Comparison of ENCODE assay signal across 14 cellular contexts in the genomic region with DNA sequence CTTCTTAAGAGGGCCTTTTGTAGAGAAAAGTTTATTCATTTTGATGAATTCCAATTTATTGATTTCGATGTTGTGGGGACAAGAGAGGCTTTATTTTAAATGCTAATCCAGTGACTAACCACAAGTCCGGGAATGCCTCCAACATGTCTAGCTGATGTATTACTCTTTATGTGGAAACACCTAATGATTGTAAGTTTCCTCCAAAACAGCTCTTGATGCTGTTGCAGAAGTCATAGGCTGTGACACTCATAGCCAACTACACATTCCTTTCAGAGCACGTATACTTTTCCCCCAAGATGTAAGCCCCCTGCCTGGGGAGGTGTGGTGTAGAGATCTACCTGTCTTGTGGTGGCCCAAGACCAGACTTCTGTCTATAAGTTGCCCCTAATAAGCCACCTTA.
DNase-seq lines count a peak whose midpoint lies in the region; ATAC-seq, FAIRE-seq and TF ChIP-seq lines count a peak whose summit lies in the region.
"Had no signal": no experiment of that assay in that cellular context is flagged by ENCODE, and none has a peak within 500 bp of the region (broad histone marks: within the 10 kb centered on the region; RNA-seq: fewer than 3 reads in every experiment).

No MANE protein-coding gene starts in this region.

- H3K4me3 Mint-ChIP-seq in activated T-helper 2 cell treated with anti-CD3 and anti-CD28 coated beads, Interferon-gamma antibody, Interleukin-2, Interleukin-4, amounts not matched to agents 10 μg/mL and 5 μg/mL and 100 μg/mL, durations not matched to agents 14 hours and 24 hours and 36 hours (ENCODE audit: low read depth), result no peak overlapping the region

- TF ChIP-seq RAD21 in SK-N-SH (IDR thresholded peaks at IDR 0.05; ENCODE audit: low read length), result no peak

- H3K9me2 ChIP-seq in SK-N-SH, result no peaks in the 10 kb centered on the region

- no peak overlapping the region for H3K27ac Mint-ChIP-seq in activated T-helper 2 cell treated with anti-CD3 and anti-CD28 coated beads, Interferon-gamma antibody, Interleukin-2, Interleukin-4, amounts not matched to agents 10 μg/mL and 5 μg/mL and 100 μg/mL, durations not matched to agents 14 hours and 24 hours and 36 hours

- no peaks in the 10 kb centered on the region for H3K36me3 ChIP-seq in SK-N-SH (replicated peaks in 1 of 2; ENCODE audit: control insufficient read depth in 1 of 2, insufficient read depth in 2 of 2, low read length in 1 of 2)
- H3K36me3 ChIP-seq: Peyer's patch had no signal

- POLR2A ChIA-PET in SK-N-SH (lab: Yijun Ruan, JAX), result interaction anchor here (1.1 kb wide), 1 partner anchor 9 kb away, joined by 5 read pairs; no protein-coding TSS in a partner anchor

- DNase-seq in NCI-H2107 treated with DMSO at 0.1 percent for 48 hours (lab: John Stamatoyannopoulos, UW; ENCODE audit: unreplicated experiment), result peak; percentile 3
- no peak for DNase-seq in NCI-H2107 (lab: John Stamatoyannopoulos, UW)
- DNase-seq in SK-N-SH, result no peak
- DNase-seq in fibroblast of peridontal ligament (ENCODE audit: extremely low read depth), result peak; percentile 93
- DNase-seq in urothelium cell line (ENCODE audit: low spot score), result peak; percentile 63
- no peak for DNase-seq in activated T-helper 2 cell treated with anti-CD3 and anti-CD28 coated beads, Interferon-gamma antibody, Interleukin-2, Interleukin-4, amounts not matched to agents 10 μg/mL and 5 μg/mL and 100 μg/mL, durations not matched to agents 14 hours and 24 hours and 36 hours (ENCODE audit: low spot score)
- DNase-seq: 8988T; activated CD4-positive, alpha-beta T cell treated with anti-CD3 and anti-CD28 coated beads for 1 hour; activated naive CD4-positive, alpha-beta T cell treated with Interleukin-2 at 50 U/mL for 16 hours; NCI-H1694 treated with DMSO at 0.1 percent for 48 hours had no signal

- H3K4me3 ChIP-seq in SK-N-SH (ENCODE audit: low read depth in 2 of 2, low read length in 1 of 2), result peak overlapping the region in 1 of 2 experiments; percentile 16; a peak in 1 of 4 replicates
- H3K4me3 ChIP-seq: Peyer's patch had no signal

- H3K4me2 ChIP-seq in SK-N-SH, result peak overlapping the region; percentile 72

- peaks cover 0 to 11% of the 10 kb centered on the region in 2 experiments; a peak in 2 of 4 replicates for H3K4me1 ChIP-seq in SK-N-SH (ENCODE audit: control insufficient read depth in 1 of 2, insufficient read depth in 2 of 2, low read depth in 1 of 2, low read length in 1 of 2)
- H3K4me1 ChIP-seq: Peyer's patch had no signal

- WGBS in SK-N-SH (ENCODE audit: low lambda C conversion rate), result 12% methylated on average over 3 of the region's 3 CpGs

- H3K9ac ChIP-seq in SK-N-SH, result no peak overlapping the region; the same call in 1 of the 2 replicates

- CTCF ChIA-PET in SK-N-SH (lab: Yijun Ruan, JAX), result interaction anchor here (1.5 kb wide), 1 partner anchor 8 kb away, joined by 9 read pairs; no protein-coding TSS in a partner anchor

- TF ChIP-seq EP300 in SK-N-SH (IDR thresholded peaks at IDR 0.05; ENCODE audit: borderline replicate concordance in 1 of 2, low read depth in 1 of 2, low read length in 1 of 2), result peak; percentile 33 to 92; a peak in 3 of 4 replicates

- H3K79me2 ChIP-seq in SK-N-SH (ENCODE audit: insufficient read depth), result no peaks in the 10 kb centered on the region

- TF ChIP-seq CTCF in SK-N-SH (IDR thresholded peaks at IDR 0.05), result no peak

- H3K36me3 Mint-ChIP-seq in activated T-helper 2 cell treated with anti-CD3 and anti-CD28 coated beads, Interferon-gamma antibody, Interleukin-2, Interleukin-4, amounts not matched to agents 10 μg/mL and 5 μg/mL and 100 μg/mL, durations not matched to agents 14 hours and 24 hours and 36 hours (ENCODE audit: low read depth), result peaks cover 3% of the 10 kb centered on the region

- no peaks in the 10 kb centered on the region for H4K20me1 ChIP-seq in SK-N-SH (ENCODE audit: insufficient read depth)

- H3K27ac ChIP-seq in SK-N-SH (ENCODE audit: low read depth in 2 of 2, low read length in 1 of 2), result peak overlapping the region; percentile 58 to 90; a peak in 3 of 4 replicates
- H3K27ac ChIP-seq: Peyer's patch had no signal

- H3K27me3 Mint-ChIP-seq in activated T-helper 2 cell treated with anti-CD3 and anti-CD28 coated beads, Interferon-gamma antibody, Interleukin-2, Interleukin-4, amounts not matched to agents 10 μg/mL and 5 μg/mL and 100 μg/mL, durations not matched to agents 14 hours and 24 hours and 36 hours (ENCODE audit: low read depth), result no peaks in the 10 kb centered on the region

- intact Hi-C loops in activated T-helper 2 cell treated with anti-CD3 and anti-CD28 coated beads, Interferon-gamma antibody, Interleukin-2, Interleukin-4, amounts not matched to agents 10 μg/mL and 5 μg/mL and 100 μg/mL, durations not matched to agents 14 hours and 24 hours and 36 hours (cut with micrococcal nuclease), result no loop called here

- no peaks in the 10 kb centered on the region for H3K27me3 ChIP-seq in SK-N-SH (ENCODE audit: insufficient read depth)
- H3K27me3 ChIP-seq: Peyer's patch had no signal

- FAIRE-seq in urothelium cell line (lab: Jason Lieb, UNC), result no peak
- FAIRE-seq: endometrium had no signal

- H2AFZ ChIP-seq in SK-N-SH (ENCODE audit: low read depth), result no peak overlapping the region

- ATAC-seq in GM21737 (IDR thresholded peaks at IDR 0.05; ENCODE audit: unreplicated experiment) (no peak), GM19395 (IDR thresholded peaks at IDR 0.05; ENCODE audit: unreplicated experiment) (no peak)

- peaks cover 41% of the 10 kb centered on the region for H3K4me1 Mint-ChIP-seq in activated T-helper 2 cell treated with anti-CD3 and anti-CD28 coated beads, Interferon-gamma antibody, Interleukin-2, Interleukin-4, amounts not matched to agents 10 μg/mL and 5 μg/mL and 100 μg/mL, durations not matched to agents 14 hours and 24 hours and 36 hours (ENCODE audit: low read depth)

- H3F3A ChIP-seq in SK-N-SH (replicated peaks; ENCODE audit: insufficient read depth), result peaks cover 24% of the 10 kb centered on the region

- peaks cover 3% of the 10 kb centered on the region for H3K9me3 Mint-ChIP-seq in activated T-helper 2 cell treated with anti-CD3 and anti-CD28 coated beads, Interferon-gamma antibody, Interleukin-2, Interleukin-4, amounts not matched to agents 10 μg/mL and 5 μg/mL and 100 μg/mL, durations not matched to agents 14 hours and 24 hours and 36 hours

- no peaks in the 10 kb centered on the region for H3K9me3 ChIP-seq in SK-N-SH
- H3K9me3 ChIP-seq: Peyer's patch had no signal

TF ChIP-seq in SK-N-SH, 30 proteins besides CTCF, POLR2A, EP300 and RAD21 (continues in another document):
- no peak for TF ChIP-seq GABPA (IDR thresholded peaks at IDR 0.05; ENCODE audit: low read depth)
- no peak for TF ChIP-seq GATA2 (CRISPR knock-in tag; IDR thresholded peaks at IDR 0.05)
- no peak for TF ChIP-seq RFX5 (IDR thresholded peaks at IDR 0.05; ENCODE audit: low read length)
- 0 out of 2 replicates have a peak, but pooled peaks have one; percentile 51 for TF ChIP-seq ZBTB33 (IDR thresholded peaks at IDR 0.05; ENCODE audit: borderline replicate concordance, low read depth)
- TF ChIP-seq FOXJ3 (CRISPR knock-in tag; IDR thresholded peaks at IDR 0.05), result no peak
- 0 out of 2 replicates have a peak, but pooled peaks have one; percentile 24 for TF ChIP-seq SIN3A (IDR thresholded peaks at IDR 0.05; ENCODE audit: borderline replicate concordance, low read depth, low read length)
- TF ChIP-seq EZH2phosphoT487 (IDR thresholded peaks at IDR 0.05; ENCODE audit: borderline replicate concordance, low read depth), result no peak
- TF ChIP-seq TCF12 (IDR thresholded peaks at IDR 0.05), result peak; percentile 92
- no peak for TF ChIP-seq RCOR1 (IDR thresholded peaks at IDR 0.05; ENCODE audit: low read length)
- TF ChIP-seq USF2 (IDR thresholded peaks at IDR 0.05; ENCODE audit: borderline replicate concordance, low read depth, low read length), result no peak
- TF ChIP-seq CHD2 (IDR thresholded peaks at IDR 0.05; ENCODE audit: low read length, partially characterized antibody), result no peak
- no peak for TF ChIP-seq FOXM1 (IDR thresholded peaks at IDR 0.05; ENCODE audit: low read depth)
- TF ChIP-seq TEAD4 (IDR thresholded peaks at IDR 0.05; ENCODE audit: borderline replicate concordance, insufficient read depth), result peak; percentile 85
- TF ChIP-seq MEF2A (IDR thresholded peaks at IDR 0.05; ENCODE audit: borderline replicate concordance, low read depth), result no peak
- TF ChIP-seq MAX (IDR thresholded peaks at IDR 0.05; ENCODE audit: low read depth), result peak; percentile 33; the same call in 1 of the 2 replicates
- TF ChIP-seq YY1 (IDR thresholded peaks at IDR 0.05; ENCODE audit: low read depth), result no peak
- peak; percentile 70; the same call in 1 of the 2 replicates for TF ChIP-seq POLR2AphosphoS5 (IDR thresholded peaks at IDR 0.05; ENCODE audit: low read depth, low read length)
- 0 out of 2 replicates have a peak, but pooled peaks have one; percentile 32 for TF ChIP-seq TAF1 (IDR thresholded peaks at IDR 0.05; ENCODE audit: borderline replicate concordance, low read depth, low read length)
- TF ChIP-seq NFIC (IDR thresholded peaks at IDR 0.05; ENCODE audit: borderline replicate concordance), result peak; percentile 97

Comparison
In these comparisons a context has a peak if more than half of its experiments do, and no peak if none do; other contexts are left out.
1. DNase-seq: peak in NCI-H2107 treated with DMSO at 0.1 percent for 48 hours (single experiment), fibroblast of peridontal ligament (single experiment) and urothelium cell line (single experiment); none in NCI-H2107 (single experiment), SK-N-SH (single experiment) and activated T-helper 2 cell treated with anti-CD3 and anti-CD28 coated beads, Interferon-gamma antibody, Interleukin-2, Interleukin-4, amounts not matched to agents 10 μg/mL and 5 μg/mL and 100 μg/mL, durations not matched to agents 14 hours and 24 hours and 36 hours (single experiment).